In the genomic region with DNA sequence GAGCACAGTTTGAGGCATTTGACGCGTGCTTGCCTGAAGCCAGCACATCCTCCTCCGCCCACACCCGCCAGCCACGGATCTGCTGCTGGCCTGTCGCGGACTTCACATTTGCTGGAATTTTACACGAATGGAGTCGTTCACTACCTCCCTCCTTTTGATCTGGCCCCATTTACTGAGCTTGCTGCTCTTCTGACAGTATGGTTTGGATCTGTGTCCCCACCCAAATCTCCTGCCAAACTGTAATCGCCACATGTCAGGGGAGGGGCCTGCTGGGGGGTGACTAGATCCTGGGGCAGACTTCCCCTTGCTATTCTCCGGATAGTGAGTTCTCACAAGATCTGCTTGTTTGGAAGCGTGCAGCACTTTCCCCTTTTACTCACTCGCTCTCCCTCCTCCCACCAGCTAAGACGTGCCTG, we compare ENCODE assay signal across 16 cellular contexts. TPM values are rescaled to one million over a fixed set of nuclear protein-coding genes. Genes with fewer than 3 reads are reported as not detected.
DNase-seq lines count a peak whose midpoint lies in the region; TF ChIP-seq lines count a peak whose summit lies in the region.
"Had no signal": no experiment of that assay in that cellular context is flagged by ENCODE, and none has a peak within 500 bp of the region (broad histone marks: within the 10 kb centered on the region; RNA-seq: fewer than 3 reads in every experiment).

No MANE protein-coding gene starts in this region.

- H3K4me3 Mint-ChIP-seq in progenitor cell of endocrine pancreas (ENCODE audit: low read depth): no peak overlapping the region
- H3K4me3 Mint-ChIP-seq: T-cell had no signal

- DNase-seq in GM03348 (ENCODE audit: low spot score): peak; percentile 77
- DNase-seq in foreskin fibroblast: peak; percentile 41 to 69
- no peak for DNase-seq in progenitor cell of endocrine pancreas (ENCODE audit: low spot score, unreplicated experiment)
- DNase-seq in GM19238 (ENCODE audit: insufficient read length, low spot score): no peak
- no peak for DNase-seq in stimulated activated CD4-positive, alpha-beta T cell treated with anti-CD3 and anti-CD28 coated beads, Interleukin-1b, Interleukin-23, amount 100 ng/mL, for 48 hours
- DNase-seq in NCI-H345 treated with DMSO at 0.1 percent for 48 hours (lab: John Stamatoyannopoulos, UW; ENCODE audit: unreplicated experiment): no peak
- DNase-seq in NCI-H748 (lab: John Stamatoyannopoulos, UW; ENCODE audit: unreplicated experiment): no peak
- DNase-seq: activated naive CD4-positive, alpha-beta T cell; GF-D8; mammary epithelial cell; naive B cell; NCI-H1417; T-cell had no signal

- peak overlapping the region; percentile 76 for H3K27ac Mint-ChIP-seq in progenitor cell of endocrine pancreas
- H3K27ac Mint-ChIP-seq: T-cell had no signal

- no peaks in the 10 kb centered on the region for H3K27me3 Mint-ChIP-seq in progenitor cell of endocrine pancreas
- H3K27me3 Mint-ChIP-seq: naive B cell, T-cell had no signal

- H3K27ac ChIP-seq in angular gyrus (ENCODE audit: low read depth, low read length): peak overlapping the region; percentile 59
- H3K27ac ChIP-seq: BLaER1, thoracic aorta had no signal

- H3K9me3 Mint-ChIP-seq in progenitor cell of endocrine pancreas (ENCODE audit: low read depth): peaks cover 6% of the 10 kb centered on the region

- no peaks in the 10 kb centered on the region for H3K4me1 Mint-ChIP-seq in progenitor cell of endocrine pancreas (ENCODE audit: low read depth)
- H3K4me1 Mint-ChIP-seq: T-cell had no signal

- peaks cover 18% of the 10 kb centered on the region for H3K36me3 Mint-ChIP-seq in progenitor cell of endocrine pancreas (ENCODE audit: insufficient read depth)

- TF ChIP-seq CTCF in foreskin fibroblast (IDR thresholded peaks at IDR 0.05; ENCODE audit: low read depth, low read length) (no peak), progenitor cell of endocrine pancreas (IDR thresholded peaks at IDR 0.05; ENCODE audit: unreplicated experiment) (no peak)

- H3K4me3 ChIP-seq in foreskin fibroblast (ENCODE audit: low read depth in 1 of 2, low read length in 2 of 2): no peak overlapping the region
- H3K4me3 ChIP-seq: BLaER1, thoracic aorta had no signal

RNA-seq across cellular contexts. Expression of gene CPLX1, which starts 19.9 kb away (rescaled TPM):
- 1.4 and 2.0 TPM in 2 replicates for total RNA-seq in progenitor cell of endocrine pancreas

Comparison
In these comparisons a context has a peak if more than half of its experiments do, and no peak if none do; other contexts are left out.
1. DNase-seq: peak in GM03348 (single experiment) and foreskin fibroblast (2 of 2); none in progenitor cell of endocrine pancreas (single experiment), GM19238 (single experiment), stimulated activated CD4-positive, alpha-beta T cell treated with anti-CD3 and anti-CD28 coated beads, Interleukin-1b, Interleukin-23, amount 100 ng/mL, for 48 hours (single experiment), NCI-H345 treated with DMSO at 0.1 percent for 48 hours (single experiment) and NCI-H748 (single experiment).